In genomic region chr2:235535423-235536130, GRCh38 we compare ENCODE assay signal across 28 cellular contexts. TPM values are rescaled to one million over a fixed set of nuclear protein-coding genes. Genes with fewer than 3 reads are reported as not detected.
DNase-seq lines count a peak whose midpoint lies in the region; ATAC-seq, FAIRE-seq and TF ChIP-seq lines count a peak whose summit lies in the region.
"Had no signal": no experiment of that assay in that cellular context is flagged by ENCODE, and none has a peak within 500 bp of the region (broad histone marks: within the 10 kb centered on the region; RNA-seq: fewer than 3 reads in every experiment).

No MANE protein-coding gene starts in this region.

- TF ChIP-seq CTCF in keratinocyte (optimal IDR thresholded peaks at IDR 0.05 in 1 of 3, IDR thresholded peaks at IDR 0.05 in 1 of 3, conservative IDR thresholded peaks at IDR 0.05 in 1 of 3; ENCODE audit: extremely low read depth in 1 of 3, insufficient read depth in 2 of 3, low read length in 3 of 3) (no peak), type B pancreatic cell (conservative IDR thresholded peaks at IDR 0.05) (no peak)

- H3K9me1 ChIP-seq in keratinocyte (ENCODE audit: control insufficient read depth, extremely low read depth, insufficient read depth, low read length) = no peaks in the 10 kb centered on the region

- peaks cover 36% of the 10 kb centered on the region for H3K4me1 Mint-ChIP-seq in type B pancreatic cell (ENCODE audit: unreplicated experiment)
- H3K4me1 Mint-ChIP-seq: activated CD8-positive, alpha-beta memory T cell treated with anti-CD3 and anti-CD28 coated beads, Interleukin-2, amount 10 ng/mL, durations not matched to agents 7 days and 5 days; memory B cell; stimulated activated effector memory CD8-positive, alpha-beta T cell treated with anti-CD3 and anti-CD28 coated beads, Interleukin-12 subunit alpha, Interleukin-12 subunit beta, amount 100 ng/mL, for 72 hours had no signal

- H3K9ac ChIP-seq in keratinocyte (ENCODE audit: control insufficient read depth, extremely low read depth, insufficient read depth, low read length) = peak overlapping the region; percentile 16

- no peaks in the 10 kb centered on the region for H3K27me3 ChIP-seq in keratinocyte (ENCODE audit: control insufficient read depth, extremely low read depth, insufficient read depth, low read length)
- H3K27me3 ChIP-seq: gastrocnemius medialis, hepatocyte, right lobe of liver had no signal

- no peak overlapping the region for H2AFZ ChIP-seq in keratinocyte (ENCODE audit: control insufficient read depth, low read length)
- H2AFZ ChIP-seq: hepatocyte had no signal

- H3K4me1 ChIP-seq in keratinocyte (ENCODE audit: control insufficient read depth, extremely low read depth, insufficient read depth, low read length) = peaks cover 13% of the 10 kb centered on the region
- H3K4me1 ChIP-seq: gastrocnemius medialis had no signal

- H3K9me3 ChIP-seq in keratinocyte (ENCODE audit: control insufficient read depth, low read depth, low read length) = no peaks in the 10 kb centered on the region
- H3K9me3 ChIP-seq: gastrocnemius medialis, right lobe of liver had no signal

- H3K4me3 ChIP-seq in keratinocyte (ENCODE audit: control insufficient read depth in 2 of 3, extremely low read depth in 1 of 3, insufficient read depth in 2 of 3, low read depth in 1 of 3, low read length in 3 of 3) = peak overlapping the region in 2 of 3 experiments; percentile 22 to 43
- H3K4me3 ChIP-seq: gastrocnemius medialis, hepatocyte, K562, right lobe of liver, SK-N-MC had no signal

- H3K27ac Mint-ChIP-seq in type B pancreatic cell = no peak overlapping the region
- H3K27ac Mint-ChIP-seq: activated CD8-positive, alpha-beta memory T cell treated with anti-CD3 and anti-CD28 coated beads, Interleukin-2, amount 10 ng/mL, durations not matched to agents 7 days and 5 days; activated T-cell treated with anti-CD3 and anti-CD28 coated beads, Interleukin-2, amount 50 U/mL, for 72 hours; CD8-positive, alpha-beta T cell; memory B cell; stimulated activated effector memory CD8-positive, alpha-beta T cell treated with anti-CD3 and anti-CD28 coated beads, Interleukin-12 subunit alpha, Interleukin-12 subunit beta, amount 100 ng/mL, for 72 hours; T-helper 1 cell treated with Interleukin-12 subunit alpha and Interleukin-12 subunit beta and Interleukin-4 antibody, amounts not matched to agents 30 μg/mL and 1 μg/mL, for 36 hours had no signal

- H3K79me2 ChIP-seq in keratinocyte (ENCODE audit: control insufficient read depth, insufficient read depth, low read length) = peaks cover 40% of the 10 kb centered on the region

- intact Hi-C loops in left cardiac atrium (cut with DNase I) (no loop called here), left ventricle myocardium superior (cut with micrococcal nuclease) (no loop called here), posterior vena cava (cut with DNase I) (no loop called here)

- peak overlapping the region; percentile 72 for H3K4me2 ChIP-seq in keratinocyte (ENCODE audit: control insufficient read depth, extremely low read depth, insufficient read depth, low read depth, low read length)
- H3K4me2 ChIP-seq: hepatocyte had no signal

- H3K27ac ChIP-seq in keratinocyte (ENCODE audit: control insufficient read depth, insufficient read depth, low read length) = no peak overlapping the region
- H3K27ac ChIP-seq: gastrocnemius medialis, hepatocyte, right lobe of liver, SK-N-MC had no signal

- H3K27me3 Mint-ChIP-seq in type B pancreatic cell = no peaks in the 10 kb centered on the region
- H3K27me3 Mint-ChIP-seq: activated CD8-positive, alpha-beta memory T cell treated with anti-CD3 and anti-CD28 coated beads, Interleukin-2, amount 10 ng/mL, durations not matched to agents 7 days and 5 days had no signal

- no peak overlapping the region for H3K4me3 Mint-ChIP-seq in type B pancreatic cell
- H3K4me3 Mint-ChIP-seq: activated CD8-positive, alpha-beta memory T cell treated with anti-CD3 and anti-CD28 coated beads, Interleukin-2, amount 10 ng/mL, durations not matched to agents 7 days and 5 days; activated T-cell treated with anti-CD3 and anti-CD28 coated beads, Interleukin-2, amount 50 U/mL, for 72 hours; CD8-positive, alpha-beta T cell; memory B cell; stimulated activated effector memory CD8-positive, alpha-beta T cell treated with anti-CD3 and anti-CD28 coated beads, Interleukin-12 subunit alpha, Interleukin-12 subunit beta, amount 100 ng/mL, for 72 hours; T-helper 1 cell treated with Interleukin-12 subunit alpha and Interleukin-12 subunit beta and Interleukin-4 antibody, amounts not matched to agents 30 μg/mL and 1 μg/mL, for 36 hours had no signal

- H3K36me3 ChIP-seq in keratinocyte (ENCODE audit: control insufficient read depth in 2 of 2, extremely low read depth in 1 of 2, insufficient read depth in 2 of 2, low read length in 2 of 2) = no peaks in the 10 kb centered on the region
- H3K36me3 ChIP-seq: gastrocnemius medialis, right lobe of liver had no signal

- H3K36me3 Mint-ChIP-seq in type B pancreatic cell = peaks cover 4% of the 10 kb centered on the region
- H3K36me3 Mint-ChIP-seq: activated CD8-positive, alpha-beta memory T cell treated with anti-CD3 and anti-CD28 coated beads, Interleukin-2, amount 10 ng/mL, durations not matched to agents 7 days and 5 days; CD8-positive, alpha-beta T cell; memory B cell; stimulated activated effector memory CD8-positive, alpha-beta T cell treated with anti-CD3 and anti-CD28 coated beads, Interleukin-12 subunit alpha, Interleukin-12 subunit beta, amount 100 ng/mL, for 72 hours had no signal

- no peak for FAIRE-seq in keratinocyte (lab: Jason Lieb, UNC)
- FAIRE-seq: GM18507, H54, K562 had no signal

- peaks cover 17% of the 10 kb centered on the region for H4K20me1 ChIP-seq in keratinocyte (ENCODE audit: control insufficient read depth, extremely low read depth, insufficient read depth, low read length)

- DNase-seq in left cardiac atrium (peak; percentile 12), left ventricle myocardium superior (no peak), keratinocyte (ENCODE audit: low read depth, low spot score) (no peak), posterior vena cava (ENCODE audit: low spot score) (peak; percentile 69), type B pancreatic cell (ENCODE audit: extremely low spot score, unreplicated experiment) (no peak)
- DNase-seq: activated CD4-positive, alpha-beta T cell treated with anti-CD3 and anti-CD28 coated beads, Interleukin-2, amount 50 U/mL, for 4 hours; activated CD8-positive, alpha-beta memory T cell treated with anti-CD3 and anti-CD28 coated beads, Interleukin-2, amount 10 ng/mL, durations not matched to agents 7 days and 5 days; activated naive CD4-positive, alpha-beta T cell treated with Interleukin-2 at 50 U/mL for 16 hours; activated T-cell treated with anti-CD3 and anti-CD28 coated beads, Interleukin-2, amount 50 U/mL, for 72 hours; CD8-positive, alpha-beta T cell; central memory CD4-positive, alpha-beta T cell; dermis blood vessel endothelial cell; gastrocnemius medialis; NCI-H1048; NCI-H1694 treated with DMSO at 0.1 percent for 48 hours; NCI-H510A; OCI-M1 had no signal

- dilution Hi-C loops in keratinocyte (cut with MboI; ENCODE audit: extremely low pct_ligation_motif_present, low sequenced_read_pairs) = no loop called here

- ATAC-seq in left cardiac atrium (no peak), left ventricle myocardium superior (no peak), GM18909 (IDR thresholded peaks at IDR 0.05; ENCODE audit: poor library complexity, unreplicated experiment) (no peak), GM18870 (IDR thresholded peaks at IDR 0.05; ENCODE audit: unreplicated experiment) (no peak)
- ATAC-seq: activated CD8-positive, alpha-beta memory T cell treated with anti-CD3 and anti-CD28 coated beads, Interleukin-2, amount 10 ng/mL, durations not matched to agents 7 days and 5 days; activated T-cell treated with anti-CD3 and anti-CD28 coated beads, Interleukin-2, amount 50 U/mL, for 72 hours; CD8-positive, alpha-beta T cell; gastrocnemius medialis; K562; right lobe of liver; stimulated activated effector memory CD8-positive, alpha-beta T cell treated with anti-CD3 and anti-CD28 coated beads, Interleukin-12 subunit alpha, Interleukin-12 subunit beta, amount 100 ng/mL, for 72 hours had no signal

- no peaks in the 10 kb centered on the region for H3K9me3 Mint-ChIP-seq in type B pancreatic cell
- H3K9me3 Mint-ChIP-seq: activated T-cell treated with anti-CD3 and anti-CD28 coated beads, Interleukin-2, amount 50 U/mL, for 72 hours; CD8-positive, alpha-beta T cell; memory B cell; stimulated activated effector memory CD8-positive, alpha-beta T cell treated with anti-CD3 and anti-CD28 coated beads, Interleukin-12 subunit alpha, Interleukin-12 subunit beta, amount 100 ng/mL, for 72 hours; T-helper 1 cell treated with Interleukin-12 subunit alpha and Interleukin-12 subunit beta and Interleukin-4 antibody, amounts not matched to agents 30 μg/mL and 1 μg/mL, for 36 hours had no signal

RNA-seq across cellular contexts. Expression of gene AGAP1, which starts 41.7 kb away (rescaled TPM):
- total RNA-seq in left cardiac atrium (10 to 100 TPM; 22.5 to 23.9 TPM), left ventricle myocardium superior (22.3 TPM), posterior vena cava (10 to 100 TPM; 28.9 to 33.3 TPM), type B pancreatic cell (ENCODE audit: low replicate concordance) (46.3 and 52.7 TPM in 2 replicates)
- 12.6 to 13.7 TPM (median 13.5 TPM) in 3 replicates for polyA plus RNA-seq in keratinocyte
- 3.3 TPM for polyA plus RNA-seq in keratinocyte (2011; ENCODE audit: low read depth)
- 11.5 and 15.0 TPM in 2 replicates for polyA plus RNA-seq in keratinocyte (2011; cell fraction: cytosol; rRNA removed)
- 15.0 and 16.2 TPM in 2 replicates for polyA plus RNA-seq in keratinocyte (2011; cell fraction: nucleus; rRNA removed)
- polyA plus RNA-seq in keratinocyte (2012; ENCODE audit: low replicate concordance) = 5.1 and 12.0 TPM in 2 replicates
- 37.7 to 84.6 TPM (median 42.6 TPM) in 3 replicates for polyA minus RNA-seq in keratinocyte
- polyA minus RNA-seq in keratinocyte (2011; cell fraction: cytosol; rRNA and poly(A)+ RNA removed) = 8.6 TPM
- polyA minus RNA-seq in keratinocyte (2011; cell fraction: nucleus; rRNA and poly(A)+ RNA removed) = 19.2 and 31.5 TPM in 2 replicates

Comparison
In these comparisons a context has a peak if more than half of its experiments do, and no peak if none do; other contexts are left out.
1. DNase-seq: peak in left cardiac atrium (single experiment) and posterior vena cava (single experiment); none in left ventricle myocardium superior (single experiment), keratinocyte (single experiment) and type B pancreatic cell (single experiment).